In genomic region chr3:160477750-160478149, GRCh38 we compare ENCODE assay signal across 15 cellular contexts. TPM values are rescaled to one million over a fixed set of nuclear protein-coding genes. Genes with fewer than 3 reads are reported as not detected.
DNase-seq lines count a peak whose midpoint lies in the region; ATAC-seq, FAIRE-seq and TF ChIP-seq lines count a peak whose summit lies in the region.
"Had no signal": no experiment of that assay in that cellular context is flagged by ENCODE, and none has a peak within 500 bp of the region (broad histone marks: within the 10 kb centered on the region; RNA-seq: fewer than 3 reads in every experiment).

No MANE protein-coding gene starts in this region.

- no peak for FAIRE-seq in K562 (lab: Jason Lieb, UNC)
- FAIRE-seq: G401.6, GM19239, H54 had no signal

- no peak overlapping the region for H2BK12ac ChIP-seq in mesenchymal stem cell (ENCODE audit: low read length in 2 of 2)

- H4K8ac ChIP-seq in mesenchymal stem cell (ENCODE audit: low read length): no peak overlapping the region

- H3K4me2 ChIP-seq in K562 (ENCODE audit: insufficient read depth, low read length): no peak overlapping the region
- no peak overlapping the region for H3K4me2 ChIP-seq in mesenchymal stem cell (ENCODE audit: low read length, poor library complexity, severe bottlenecking)

- H3K4me1 ChIP-seq in SJSA1 (replicated peaks): peaks cover 62% of the 10 kb centered on the region
- peaks cover 0 to 3% of the 10 kb centered on the region in 2 experiments; a peak in 1 of 5 replicates for H3K4me1 ChIP-seq in K562 (replicated peaks in 1 of 2; ENCODE audit: control insufficient read depth in 2 of 2, insufficient read depth in 2 of 2, low read length in 2 of 2)
- peaks cover 4% of the 10 kb centered on the region for H3K4me1 ChIP-seq in mesenchymal stem cell (ENCODE audit: control insufficient read depth, insufficient read depth, low read depth, low read length)

- no peak for TF ChIP-seq EP300 in K562 (IDR thresholded peaks at IDR 0.05; ENCODE audit: low read length)

- TF ChIP-seq POLR2A in K562 (conservative IDR thresholded peaks at IDR 0.05): no peak

- H3K36me3 ChIP-seq in SJSA1 (peaks cover 2% of the 10 kb centered on the region; the same call in 1 of the 2 replicates), K562 (ENCODE audit: control insufficient read depth, insufficient read depth, low read length) (no peaks in the 10 kb centered on the region), mesenchymal stem cell (ENCODE audit: control insufficient read depth in 1 of 2, insufficient read depth in 2 of 2, low read depth in 1 of 2, low read length in 2 of 2) (no peaks in the 10 kb centered on the region)

- H3K79me1 ChIP-seq in mesenchymal stem cell (replicated peaks; ENCODE audit: low read length, poor library complexity, severe bottlenecking): no peaks in the 10 kb centered on the region

- no peaks in the 10 kb centered on the region for H3K9me1 ChIP-seq in K562 (ENCODE audit: control insufficient read depth, insufficient read depth, low read length)

- no peak overlapping the region for H3K4me3 ChIP-seq in SJSA1
- H3K4me3 ChIP-seq in K562: no peak overlapping the region
- peak overlapping the region in 1 of 2 experiments; percentile 7 for H3K4me3 ChIP-seq in mesenchymal stem cell (ENCODE audit: insufficient read depth in 1 of 2, low read depth in 1 of 2, low read length in 2 of 2)
- H3K4me3 ChIP-seq in coronary artery: no peak overlapping the region

- H3K27me3 ChIP-seq in SJSA1 (replicated peaks) (no peaks in the 10 kb centered on the region), K562 (ENCODE audit: control insufficient read depth in 2 of 2, insufficient read depth in 2 of 2, low read length in 2 of 2) (peaks cover 0 to 5% of the 10 kb centered on the region in 2 experiments; a peak in 1 of 5 replicates), mesenchymal stem cell (ENCODE audit: control insufficient read depth in 1 of 2, insufficient read depth in 1 of 2, low read length in 2 of 2) (no peaks in the 10 kb centered on the region)

- peak; percentile 14 for DNase-seq in EL
- peak; percentile 40 to 52 for DNase-seq in SJSA1 (ENCODE audit: low read depth in 1 of 2, low spot score in 2 of 2)
- DNase-seq in K562 (ENCODE audit: extremely low read depth in 1 of 4, low spot score in 3 of 4): peak in 2 of 4 experiments; percentile 42 to 66
- no peak for DNase-seq in mesenchymal stem cell
- DNase-seq in coronary artery (ENCODE audit: low spot score): no peak
- no peak for DNase-seq in NOMO-1 treated with dmso at 0.1 percent for 144 hours (lab: John Stamatoyannopoulos, UW; ENCODE audit: unreplicated experiment)
- DNase-seq in HUDEP-2 (lab: John Stamatoyannopoulos, UW; ENCODE audit: unreplicated experiment in 76 of 76): no peak
- no peak for DNase-seq in stimulated activated CD4-positive, alpha-beta T cell treated with anti-CD3 and anti-CD28 coated beads, Interleukin-2, amount 100 ng/mL, for 48 hours
- DNase-seq: COR-L47, NCI-H2029 treated with DMSO at 0.1 percent for 48 hours, NCI-H510A treated with DMSO at 0.1 percent for 48 hours had no signal

- H3K9me3 ChIP-seq in SJSA1 (replicated peaks): no peaks in the 10 kb centered on the region
- H3K9me3 ChIP-seq in K562 (replicated peaks; ENCODE audit: control insufficient read depth, insufficient read depth, low read depth, low read length): no peaks in the 10 kb centered on the region
- no peaks in the 10 kb centered on the region for H3K9me3 ChIP-seq in mesenchymal stem cell (ENCODE audit: control insufficient read depth, low read length)

- peak overlapping the region in 1 of 2 experiments; percentile 62; a peak in 1 of 4 replicates for H3K9ac ChIP-seq in K562 (ENCODE audit: insufficient read depth in 1 of 2, low read depth in 2 of 2, low read length in 2 of 2)
- H3K9ac ChIP-seq in mesenchymal stem cell (ENCODE audit: low read length): peak overlapping the region; percentile 38

- no peak overlapping the region for H2BK120ac ChIP-seq in mesenchymal stem cell (ENCODE audit: low read depth, low read length)

- no peaks in the 10 kb centered on the region for H3K79me2 ChIP-seq in K562 (ENCODE audit: control insufficient read depth, insufficient read depth, low read length)

- BruUV-seq in K562 (replicated peaks; lab: Mats Ljungman, UMichigan): no TSS peak

- no peak overlapping the region for H4K91ac ChIP-seq in mesenchymal stem cell (ENCODE audit: low read length)

- TF ChIP-seq RAD21 in K562 (CRISPR knock-in tag; conservative IDR thresholded peaks at IDR 0.05 in 1 of 2, IDR thresholded peaks at IDR 0.05 in 1 of 2): no peak

- no peak overlapping the region for H3K4ac ChIP-seq in mesenchymal stem cell (ENCODE audit: low read depth in 1 of 2, low read length in 2 of 2)

- WGBS in K562 (ENCODE audit: insufficient coverage, low coverage, missing lambda C conversion rate): 3% methylated on average over 5 of the region's 5 CpGs
- WGBS in mesenchymal stem cell: 75% methylated on average over 5 of the region's 5 CpGs

- H2AFZ ChIP-seq in K562 (ENCODE audit: low read depth, low read length): no peak overlapping the region
- H2AFZ ChIP-seq in mesenchymal stem cell (ENCODE audit: low read depth, low read length): no peak overlapping the region

- POLR2A ChIA-PET in K562 (lab: Yijun Ruan, JAX): interaction anchor here (0.9 kb wide), 1 partner anchor 63 kb away, joined by 3 read pairs; no protein-coding TSS in a partner anchor

- TF ChIP-seq CTCF in K562 (IDR thresholded peaks at IDR 0.05 in 2 of 3, conservative IDR thresholded peaks at IDR 0.05 in 1 of 3; ENCODE audit: insufficient read depth in 2 of 3, low read depth in 1 of 3, low read length in 3 of 3) (no peak), coronary artery (IDR thresholded peaks at IDR 0.05) (no peak)

- no peak overlapping the region for H2BK5ac ChIP-seq in mesenchymal stem cell (ENCODE audit: low read depth, low read length, poor library complexity, severe bottlenecking)

- no peak overlapping the region for H3K23ac ChIP-seq in mesenchymal stem cell (ENCODE audit: low read length in 2 of 2)

- intact Hi-C loops in K562 (cut with micrococcal nuclease): no loop called here

- H2AK5ac ChIP-seq in mesenchymal stem cell (ENCODE audit: low read length, severe bottlenecking): no peak overlapping the region

- H2BK15ac ChIP-seq in mesenchymal stem cell (ENCODE audit: low read depth, poor library complexity, severe bottlenecking): no peak overlapping the region

- no peaks in the 10 kb centered on the region for H4K20me1 ChIP-seq in K562 (replicated peaks; ENCODE audit: control insufficient read depth, insufficient read depth, low read length)

- in situ Hi-C loops in K562 (cut with MboI): no loop called here

- ATAC-seq in K562: peak; percentile 81

- H3K14ac ChIP-seq in mesenchymal stem cell (ENCODE audit: low read length in 2 of 2): no peak overlapping the region

- no peak overlapping the region for H3K18ac ChIP-seq in mesenchymal stem cell (ENCODE audit: low read depth in 1 of 2, low read length in 2 of 2)

- peak overlapping the region; percentile 85 for H3K27ac ChIP-seq in SJSA1
- H3K27ac ChIP-seq in K562 (ENCODE audit: extremely low read depth, low read depth, low read length): no peak overlapping the region
- H3K27ac ChIP-seq in mesenchymal stem cell (ENCODE audit: low read length, poor library complexity, severe bottlenecking): no peak overlapping the region
- H3K27ac ChIP-seq in coronary artery: no peak overlapping the region
- H3K27ac ChIP-seq: RWPE1 had no signal

- CTCF ChIA-PET in K562 (lab: Yijun Ruan, JAX; ENCODE audit: low intra/inter-chr PET ratio): no interaction called here

TF ChIP-seq in K562, 482 proteins besides CTCF, POLR2A, EP300 and RAD21 (continues in another document):
- peak; percentile 17 for TF ChIP-seq DACH1 (IDR thresholded peaks at IDR 0.05; ENCODE audit: partially characterized antibody)
- no peak for TF ChIP-seq CBX8 (IDR thresholded peaks at IDR 0.05; ENCODE audit: borderline replicate concordance, extremely low read depth, low read depth, low read length, poor library complexity, severe bottlenecking)
- no peak for TF ChIP-seq TOE1 (IDR thresholded peaks at IDR 0.05; ENCODE audit: borderline replicate concordance)
- no peak for TF ChIP-seq TOE1 (CRISPR knock-in tag; IDR thresholded peaks at IDR 0.05; ENCODE audit: borderline replicate concordance, low read depth)
- peak; percentile 30; the same call in 1 of the 2 replicates for TF ChIP-seq TAL1 (IDR thresholded peaks at IDR 0.05)
- TF ChIP-seq CREB5 (CRISPR knock-in tag; IDR thresholded peaks at IDR 0.05): no peak

RNA-seq across cellular contexts. Expression of gene TRIM59, which starts 28.2 kb away (rescaled TPM):
- 99.9 and 119 TPM in 2 replicates for total RNA-seq in SJSA1 (2014; rRNA removed; shearing (Covaris generic))
- 21.5 and 60.7 TPM in 2 replicates for total RNA-seq in K562 (2011; cell fraction: chromatin; rRNA removed; ENCODE audit: low replicate concordance)
- 11.2 and 16.4 TPM in 2 replicates for total RNA-seq in K562 (2011; cell fraction: nucleolus; rRNA removed)
- total RNA-seq in K562 (2011; cell fraction: nucleoplasm; rRNA removed): 32.6 and 56.4 TPM in 2 replicates
- total RNA-seq in K562 (2014; rRNA removed) (20.7 and 22.7 TPM in 2 replicates), K562 (2014; rRNA removed; fragmentation: Illumina TruSeq; extraction: Trizol) (41.8 and 52.0 TPM in 2 replicates), K562 (2015; rRNA removed; fragmentation: Illumina TruSeq; extraction: Trizol) (34.8 and 35.6 TPM in 2 replicates), K562 (2021) (29.9 and 33.0 TPM in 2 replicates)
- polyA plus RNA-seq in K562 (2011; rRNA removed) (44.3 and 47.7 TPM in 2 replicates), K562 (2014; fragmentation: Illumina TruSeq; extraction: Trizol) (29.8 and 35.5 TPM in 2 replicates), K562 (2014; fragmentation: Nextera tagmentation; extraction: Ambion mirVana) (100 to 1,000 TPM in 1 of 2 experiments, 10 to 100 TPM in 1; 34.1 to 101 TPM), K562 (2014; rRNA removed) (16.4 and 16.8 TPM in 2 replicates)
- 7.5 and 16.2 TPM in 2 replicates for polyA plus RNA-seq in K562 (2011; cell fraction: cytosol; rRNA removed)
- 17.6 and 24.2 TPM in 2 replicates for polyA plus RNA-seq in K562 (2011; cell fraction: nucleus; rRNA removed)
- 18.5 and 20.9 TPM in 2 replicates for polyA plus RNA-seq in K562 (2012)
- 41.9 and 51.8 TPM in 2 replicates for polyA minus RNA-seq in K562 (2011; rRNA and poly(A)+ RNA removed)
- polyA minus RNA-seq in K562 (2011; cell fraction: cytosol; rRNA and poly(A)+ RNA removed): 16.0 and 29.1 TPM in 2 replicates
- 15.1 and 25.3 TPM in 2 replicates for polyA minus RNA-seq in K562 (2011; cell fraction: nucleus; rRNA and poly(A)+ RNA removed)
- 11.1 TPM for polyA plus RNA-seq in mesenchymal stem cell (2013, experiment 1 of 2)
- polyA plus RNA-seq in mesenchymal stem cell (2013, experiment 2 of 2): 9.7 TPM

Comparison
In these comparisons a context has a peak if more than half of its experiments do, and no peak if none do; other contexts are left out.
1. DNase-seq: peak in EL (single experiment) and SJSA1 (2 of 2); none in mesenchymal stem cell (single experiment), coronary artery (single experiment), NOMO-1 treated with dmso at 0.1 percent for 144 hours (single experiment), HUDEP-2 (0 of 76) and stimulated activated CD4-positive, alpha-beta T cell treated with anti-CD3 and anti-CD28 coated beads, Interleukin-2, amount 100 ng/mL, for 48 hours (0 of 2).